ENCODE assay signal across 36 cellular contexts in the genomic region with DNA sequence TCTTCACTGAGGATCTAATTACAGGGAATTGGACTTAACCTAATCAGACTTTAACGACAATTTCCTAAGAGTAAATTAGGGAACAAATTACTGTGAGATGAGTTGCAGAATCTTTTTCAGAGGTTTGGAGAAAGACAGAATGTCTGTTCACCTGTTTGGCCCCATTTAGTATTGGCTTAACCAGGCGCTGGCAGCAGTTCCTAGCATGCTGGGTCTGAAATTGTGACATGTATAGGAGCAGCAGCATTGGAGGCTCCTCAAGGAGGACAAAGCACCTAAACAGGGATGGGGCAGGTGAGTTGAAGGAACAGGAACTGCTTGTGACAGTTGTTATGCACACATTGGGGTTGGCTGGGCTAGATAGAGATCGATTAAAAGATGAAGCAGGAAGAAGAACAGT.
"Had no signal": no experiment of that assay in that cellular context is flagged by ENCODE, and none has a peak within 500 bp of the region (broad histone marks: within the 10 kb centered on the region; RNA-seq: fewer than 3 reads in every experiment).

No MANE protein-coding gene starts in this region.

- H3K4me1 Mint-ChIP-seq: brain; central memory CD8-positive, alpha-beta T cell; T-helper 17 cell had no signal

- H3K27me3 ChIP-seq: ascending aorta, breast epithelium, cardiac muscle cell, esophagus muscularis mucosa, foreskin keratinocyte, gastrocnemius medialis, heart left ventricle had no signal

- H3K4me1 ChIP-seq: ascending aorta, breast epithelium, esophagus muscularis mucosa, foreskin keratinocyte, gastrocnemius medialis, heart left ventricle had no signal

- H3K36me3 ChIP-seq: ascending aorta, breast epithelium, cardiac muscle cell, esophagus muscularis mucosa, gastrocnemius medialis, heart left ventricle, WERI-Rb-1 had no signal

- H3K4me3 Mint-ChIP-seq: activated CD4-positive, alpha-beta memory T cell treated with anti-CD3 and anti-CD28 coated beads for 36 hours; activated CD4-positive, alpha-beta T cell treated with anti-CD3 and anti-CD28 coated beads for 36 hours; activated CD4-positive, alpha-beta T cell treated with anti-CD3 and anti-CD28 coated beads, Interleukin-2, amount 10 ng/mL, durations not matched to agents 24 days and 14 days; activated CD8-positive, alpha-beta memory T cell treated with anti-CD3 and anti-CD28 coated beads, Interleukin-2, amount 10 ng/mL, durations not matched to agents 7 days and 5 days; activated CD8-positive, alpha-beta T cell treated with anti-CD3 and anti-CD28 coated beads, Interleukin-2, amount 10 ng/mL, durations not matched to agents 7 days and 5 days; activated naive CD4-positive, alpha-beta T cell treated with anti-CD3 and anti-CD28 coated beads, Interleukin-2, amount 10 ng/mL, durations not matched to agents 7 days and 5 days; activated naive CD8-positive, alpha-beta T cell treated with anti-CD3 and anti-CD28 coated beads, Interleukin-2, amount 10 ng/mL, durations not matched to agents 7 days and 5 days; activated T-helper 1 cell treated with anti-CD3 and anti-CD28 coated beads, Interleukin-12 subunit alpha, Interleukin-12 subunit beta, Interleukin-2, Interleukin-4 antibody, amounts not matched to agents 30 ng/mL and 10 ng/mL and 1 ng/mL, durations not matched to agents 14 hours and 24 hours and 36 hours; central memory CD8-positive, alpha-beta T cell; dendritic cell treated with granulocyte-macrophage colony-stimulating factor and Interleukin-4, amounts not matched to agents 40 ng/mL and 50 ng/mL, for 4 days; effector memory CD8-positive, alpha-beta T cell; T-helper 17 cell; T-helper 2 cell treated with Interferon-gamma antibody and Interleukin-4, amounts not matched to agents 5 μg/mL and 100 μg/mL, for 36 hours had no signal

- H3K27ac ChIP-seq: ascending aorta, breast epithelium, cardiac muscle cell, coronary artery, esophagus muscularis mucosa, foreskin keratinocyte, gastrocnemius medialis, heart left ventricle, WERI-Rb-1 had no signal

- H3K27me3 Mint-ChIP-seq: activated CD4-positive, alpha-beta memory T cell treated with anti-CD3 and anti-CD28 coated beads for 36 hours; activated CD4-positive, alpha-beta T cell treated with anti-CD3 and anti-CD28 coated beads, Interleukin-2, amount 10 ng/mL, durations not matched to agents 24 days and 14 days; activated naive CD4-positive, alpha-beta T cell treated with anti-CD3 and anti-CD28 coated beads, Interleukin-2, amount 10 ng/mL, durations not matched to agents 7 days and 5 days; activated naive CD8-positive, alpha-beta T cell treated with anti-CD3 and anti-CD28 coated beads, Interleukin-2, amount 10 ng/mL, durations not matched to agents 7 days and 5 days; brain; dendritic cell treated with granulocyte-macrophage colony-stimulating factor and Interleukin-4, amounts not matched to agents 40 ng/mL and 50 ng/mL, for 4 days; T-helper 17 cell had no signal

- H3K36me3 Mint-ChIP-seq: activated CD4-positive, alpha-beta memory T cell treated with anti-CD3 and anti-CD28 coated beads for 36 hours; activated CD8-positive, alpha-beta memory T cell treated with anti-CD3 and anti-CD28 coated beads, Interleukin-2, amount 10 ng/mL, durations not matched to agents 7 days and 5 days; activated naive CD4-positive, alpha-beta T cell treated with anti-CD3 and anti-CD28 coated beads, Interleukin-2, amount 10 ng/mL, durations not matched to agents 7 days and 5 days; activated naive CD8-positive, alpha-beta T cell treated with anti-CD3 and anti-CD28 coated beads, Interleukin-2, amount 10 ng/mL, durations not matched to agents 7 days and 5 days had no signal

- H3K9me3 Mint-ChIP-seq: activated CD4-positive, alpha-beta memory T cell treated with anti-CD3 and anti-CD28 coated beads for 36 hours; activated CD4-positive, alpha-beta T cell treated with anti-CD3 and anti-CD28 coated beads, Interleukin-2, amount 10 ng/mL, durations not matched to agents 24 days and 14 days; activated naive CD4-positive, alpha-beta T cell treated with anti-CD3 and anti-CD28 coated beads, Interleukin-2, amount 10 ng/mL, durations not matched to agents 7 days and 5 days; activated naive CD4-positive, alpha-beta T cell treated with anti-CD3 and anti-CD28 coated beads, Interleukin-2, amount 50 U/mL, for 72 hours; activated naive CD8-positive, alpha-beta T cell treated with anti-CD3 and anti-CD28 coated beads, Interleukin-2, amount 10 ng/mL, durations not matched to agents 7 days and 5 days; activated T-helper 1 cell treated with anti-CD3 and anti-CD28 coated beads, Interleukin-12 subunit alpha, Interleukin-12 subunit beta, Interleukin-2, Interleukin-4 antibody, amounts not matched to agents 30 ng/mL and 10 ng/mL and 1 ng/mL, durations not matched to agents 14 hours and 24 hours and 36 hours; activated T-helper 2 cell treated with anti-CD3 and anti-CD28 coated beads, Interferon-gamma antibody, Interleukin-2, Interleukin-4, amounts not matched to agents 10 μg/mL and 5 μg/mL and 100 μg/mL, durations not matched to agents 14 hours and 24 hours and 36 hours; central memory CD8-positive, alpha-beta T cell; dendritic cell treated with granulocyte-macrophage colony-stimulating factor and Interleukin-4, amounts not matched to agents 40 ng/mL and 50 ng/mL, for 4 days; effector memory CD8-positive, alpha-beta T cell; T-helper 2 cell treated with Interferon-gamma antibody and Interleukin-4, amounts not matched to agents 5 μg/mL and 100 μg/mL, for 36 hours had no signal

- H3K9me3 ChIP-seq: ascending aorta, breast epithelium, esophagus muscularis mucosa, gastrocnemius medialis had no signal

- H3K27ac Mint-ChIP-seq: activated CD4-positive, alpha-beta memory T cell treated with anti-CD3 and anti-CD28 coated beads for 36 hours; activated CD4-positive, alpha-beta T cell treated with anti-CD3 and anti-CD28 coated beads for 36 hours; activated CD4-positive, alpha-beta T cell treated with anti-CD3 and anti-CD28 coated beads, Interleukin-2, amount 10 ng/mL, durations not matched to agents 24 days and 14 days; activated CD8-positive, alpha-beta memory T cell treated with anti-CD3 and anti-CD28 coated beads, Interleukin-2, amount 10 ng/mL, durations not matched to agents 7 days and 5 days; activated CD8-positive, alpha-beta T cell treated with anti-CD3 and anti-CD28 coated beads, Interleukin-2, amount 10 ng/mL, durations not matched to agents 7 days and 5 days; activated naive CD4-positive, alpha-beta T cell treated with anti-CD3 and anti-CD28 coated beads, Interleukin-2, amount 10 ng/mL, durations not matched to agents 7 days and 5 days; activated naive CD4-positive, alpha-beta T cell treated with anti-CD3 and anti-CD28 coated beads, Interleukin-2, amount 50 U/mL, for 72 hours; activated naive CD8-positive, alpha-beta T cell treated with anti-CD3 and anti-CD28 coated beads, Interleukin-2, amount 10 ng/mL, durations not matched to agents 7 days and 5 days; activated T-helper 1 cell treated with anti-CD3 and anti-CD28 coated beads, Interleukin-12 subunit alpha, Interleukin-12 subunit beta, Interleukin-2, Interleukin-4 antibody, amounts not matched to agents 30 ng/mL and 10 ng/mL and 1 ng/mL, durations not matched to agents 14 hours and 24 hours and 36 hours; activated T-helper 2 cell treated with anti-CD3 and anti-CD28 coated beads, Interferon-gamma antibody, Interleukin-2, Interleukin-4, amounts not matched to agents 10 μg/mL and 5 μg/mL and 100 μg/mL, durations not matched to agents 14 hours and 24 hours and 36 hours; dendritic cell treated with granulocyte-macrophage colony-stimulating factor and Interleukin-4, amounts not matched to agents 40 ng/mL and 50 ng/mL, for 4 days; effector memory CD8-positive, alpha-beta T cell; T-helper 17 cell; T-helper 2 cell treated with Interferon-gamma antibody and Interleukin-4, amounts not matched to agents 5 μg/mL and 100 μg/mL, for 36 hours had no signal

- ATAC-seq: activated CD4-positive, alpha-beta T cell treated with anti-CD3 and anti-CD28 coated beads for 36 hours; activated CD8-positive, alpha-beta memory T cell treated with anti-CD3 and anti-CD28 coated beads, Interleukin-2, amount 10 ng/mL, durations not matched to agents 7 days and 5 days; activated CD8-positive, alpha-beta T cell treated with anti-CD3 and anti-CD28 coated beads, Interleukin-2, amount 10 ng/mL, durations not matched to agents 7 days and 5 days; activated naive CD4-positive, alpha-beta T cell treated with anti-CD3 and anti-CD28 coated beads, Interleukin-2, amount 50 U/mL, for 72 hours; effector memory CD8-positive, alpha-beta T cell; gastrocnemius medialis; heart left ventricle; T-helper 17 cell had no signal

- DNase-seq: activated CD4-positive, alpha-beta memory T cell treated with anti-CD3 and anti-CD28 coated beads for 36 hours; activated CD4-positive, alpha-beta T cell treated with anti-CD3 and anti-CD28 coated beads for 36 hours; activated CD4-positive, alpha-beta T cell treated with anti-CD3 and anti-CD28 coated beads, Interleukin-2, amount 10 ng/mL, durations not matched to agents 24 days and 14 days; activated CD4-positive, CD25-positive, alpha-beta regulatory T cell; activated CD4-positive, CD25-positive, alpha-beta regulatory T cell treated with anti-CD3 and anti-CD28 coated beads, Interleukin-2, amount 50 U/mL, for 72 hours; activated CD8-positive, alpha-beta memory T cell treated with anti-CD3 and anti-CD28 coated beads, Interleukin-2, amount 10 ng/mL, durations not matched to agents 7 days and 5 days; activated CD8-positive, alpha-beta memory T cell treated with anti-CD3 and anti-CD28 coated beads, Interleukin-2, amount 50 U/mL, for 4 hours; activated CD8-positive, alpha-beta T cell treated with anti-CD3 and anti-CD28 coated beads, Interleukin-2, amount 10 ng/mL, durations not matched to agents 7 days and 5 days; activated effector memory CD4-positive, alpha-beta T cell treated with anti-CD3 and anti-CD28 coated beads, Interleukin-2, amount 50 U/mL, for 16 hours; activated naive CD4-positive, alpha-beta T cell treated with anti-CD3 and anti-CD28 coated beads, Interleukin-2, amount 10 ng/mL, durations not matched to agents 7 days and 5 days; activated naive CD8-positive, alpha-beta T cell treated with anti-CD3 and anti-CD28 coated beads, Interleukin-2, amount 10 ng/mL, durations not matched to agents 7 days and 5 days; activated T-cell treated with anti-CD3 and anti-CD28 coated beads, Interleukin-2, amount 50 U/mL, for 1 hour; activated T-cell treated with anti-CD3 and anti-CD28 coated beads, Interleukin-2, amount 50 U/mL, for 48 hours; effector CD4-positive, alpha-beta T cell; effector memory CD8-positive, alpha-beta T cell; erythroblast; foreskin keratinocyte; gastrocnemius medialis; glutamatergic neuron; heart left ventricle; T-helper 1 cell; T-helper 17 cell; T1000; WERI-Rb-1 had no signal

- H3K4me3 ChIP-seq: ascending aorta, breast epithelium, cardiac muscle cell, coronary artery, esophagus muscularis mucosa, gastrocnemius medialis, heart left ventricle had no signal
